ENCODE assay signal across 8 cellular contexts in the genomic region with DNA sequence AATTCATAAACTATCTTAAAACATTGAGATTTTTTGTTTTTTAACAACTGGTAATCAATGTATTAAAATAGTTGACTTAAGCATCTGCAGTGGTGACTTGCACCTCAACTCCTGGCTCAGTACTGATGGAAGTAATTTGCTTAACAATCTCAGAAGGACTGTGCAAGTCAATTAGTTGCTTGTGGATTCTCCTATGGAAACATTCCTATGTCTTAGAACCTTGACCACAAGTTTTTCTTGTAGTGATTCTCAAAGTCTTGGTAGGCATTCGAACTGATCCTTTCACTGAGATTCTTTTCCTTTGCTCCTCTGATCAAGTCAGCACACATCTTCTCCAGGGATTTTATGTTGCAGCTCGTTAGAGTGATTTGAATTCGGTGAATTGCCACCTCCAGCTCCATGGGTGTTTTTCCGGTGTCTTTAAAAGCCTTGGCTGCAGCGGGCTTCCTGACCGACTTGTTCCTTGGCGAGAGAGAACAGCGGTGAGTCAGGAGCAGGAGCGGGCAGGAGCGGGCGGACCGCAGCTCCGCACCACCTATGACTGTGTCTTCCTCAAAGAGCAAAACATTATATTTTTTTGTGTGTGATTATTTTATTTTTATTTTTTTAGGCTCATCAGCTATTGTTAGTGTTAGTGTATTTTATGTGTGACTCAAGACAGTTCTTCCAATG. TPM values are rescaled to one million over a fixed set of nuclear protein-coding genes. Genes with fewer than 3 reads are reported as not detected.
DNase-seq lines count a peak whose midpoint lies in the region; ATAC-seq, FAIRE-seq and TF ChIP-seq lines count a peak whose summit lies in the region.

No MANE protein-coding gene starts in this region.

- H3K9me3 ChIP-seq in T-helper 17 cell (ENCODE audit: control insufficient read depth, low read length, poor library complexity, severe bottlenecking) (no peaks in the 10 kb centered on the region), prostate gland (no peaks in the 10 kb centered on the region), small intestine (ENCODE audit: control insufficient read depth, low read depth) (no peaks in the 10 kb centered on the region)

- WGBS in prostate gland: 32% methylated on average over 13 of the region's 13 CpGs
- WGBS in small intestine, 3 donors: 90 to 94% (median 94%) methylated on average over 13 of the region's 13 CpGs

- TF ChIP-seq POLR2A in prostate gland (IDR thresholded peaks at IDR 0.05): no peak

- no peak for FAIRE-seq in small intestine (lab: Jason Lieb, UNC)

- H3K4me1 ChIP-seq in foreskin keratinocyte: peaks cover 28% of the 10 kb centered on the region
- H3K4me1 ChIP-seq in prostate gland (replicated peaks): peaks cover 4% of the 10 kb centered on the region
- H3K4me1 ChIP-seq in small intestine (ENCODE audit: control insufficient read depth in 2 of 2, insufficient read depth in 1 of 2, low read depth in 1 of 2, low read length in 1 of 2): no peaks in the 10 kb centered on the region

- no peak overlapping the region for H3K4me3 ChIP-seq in prostate gland
- no peak overlapping the region for H3K4me3 ChIP-seq in coronary artery
- H3K4me3 ChIP-seq in small intestine (ENCODE audit: low read depth in 1 of 2, low read length in 2 of 2): no peak overlapping the region

- no peak for TF ChIP-seq CTCF in foreskin keratinocyte (conservative IDR thresholded peaks at IDR 0.05)
- no peak for TF ChIP-seq CTCF in prostate gland (IDR thresholded peaks at IDR 0.05)
- no peak for TF ChIP-seq CTCF in coronary artery (IDR thresholded peaks at IDR 0.05)

- H3K27ac ChIP-seq in foreskin keratinocyte (peak overlapping the region; percentile 72), prostate gland (peak overlapping the region; percentile 40 to 55), coronary artery (peak overlapping the region in 1 of 2 donors; percentile 31), small intestine (ENCODE audit: low read depth in 1 of 2, low read length in 1 of 2) (no peak overlapping the region)

- DNase-seq in H4 (ENCODE audit: low spot score): peak; percentile 66
- no peak for DNase-seq in T-helper 17 cell
- DNase-seq in foreskin keratinocyte: peak; percentile 88 to 91
- peak; percentile 67 for DNase-seq in prostate gland (ENCODE audit: low spot score)
- no peak for DNase-seq in coronary artery (ENCODE audit: low spot score)
- DNase-seq in COR-L47 (lab: John Stamatoyannopoulos, UW): no peak
- DNase-seq in small intestine: no peak
- no peak for DNase-seq in stimulated activated CD4-positive, alpha-beta T cell treated with anti-CD3 and anti-CD28 coated beads, Interleukin-15, amount 100 ng/mL, for 24 hours

- peaks cover 13% of the 10 kb centered on the region for H3K36me3 Mint-ChIP-seq in T-helper 17 cell (ENCODE audit: low read depth)

- no peak overlapping the region for H3K4me3 Mint-ChIP-seq in T-helper 17 cell

- H3K4me1 Mint-ChIP-seq in T-helper 17 cell: peaks cover 5% of the 10 kb centered on the region

- intact Hi-C loops in prostate gland (cut with DNase I): loop anchor here (10.0 kb wide), 1 partner anchor 193 kb away; no protein-coding TSS in a partner anchor

- H3K27ac Mint-ChIP-seq in T-helper 17 cell: peak overlapping the region; percentile 56

- no peaks in the 10 kb centered on the region for H3K27me3 ChIP-seq in foreskin keratinocyte
- H3K27me3 ChIP-seq in prostate gland (replicated peaks; ENCODE audit: insufficient read depth): no peaks in the 10 kb centered on the region
- H3K27me3 ChIP-seq in small intestine (ENCODE audit: control insufficient read depth in 2 of 2, insufficient read depth in 2 of 2, low read length in 2 of 2): no peaks in the 10 kb centered on the region

- no peaks in the 10 kb centered on the region for H3K27me3 Mint-ChIP-seq in T-helper 17 cell

- H3K36me3 ChIP-seq in prostate gland: no peaks in the 10 kb centered on the region
- peaks cover 12 to 29% of the 10 kb centered on the region in 2 donors for H3K36me3 ChIP-seq in small intestine (ENCODE audit: control insufficient read depth in 2 of 2, insufficient read depth in 2 of 2, low read length in 2 of 2)

- ATAC-seq in T-helper 17 cell (no peak), foreskin keratinocyte (peak; percentile 92)

RNA-seq across cellular contexts. Expression of a gene that starts 21.1 kb away (rescaled TPM):
- 19.0 and 21.1 TPM in 2 replicates for total RNA-seq in H4 (2014; rRNA removed; shearing (Covaris generic))
- total RNA-seq in T-helper 17 cell: 10 to 100 TPM; 31.9 to 40.8 TPM
- total RNA-seq in foreskin keratinocyte: 38.2 and 42.0 TPM in 2 replicates
- polyA plus RNA-seq in foreskin keratinocyte: 16.5 and 17.3 TPM in 2 replicates
- total RNA-seq in prostate gland: 10 to 100 TPM; 49.6 to 64.2 TPM
- polyA plus RNA-seq in small intestine: 10 to 100 TPM in 2 of 3 donors, 1 to 10 TPM in 1; 8.1 to 15.2 (median 11.6) TPM

RNA-seq across cellular contexts. Expression of a gene that starts 21.2 kb away (rescaled TPM):
- total RNA-seq in H4 (2014; rRNA removed; shearing (Covaris generic)): 4.0 and 7.4 TPM in 2 replicates
- total RNA-seq in T-helper 17 cell (1 to 10 TPM; 1.4 to 2.0 TPM), foreskin keratinocyte (3.1 and 3.6 TPM in 2 replicates), prostate gland (10 to 100 TPM in 1 of 2 donors, 1 to 10 TPM in 1; 4.7 to 11.7 TPM)
- polyA plus RNA-seq in foreskin keratinocyte (2.7 and 3.0 TPM in 2 replicates), small intestine (1 to 10 TPM; 1.6 to 3.4 (median 2.7) TPM)

Comparison
In these comparisons a context has a peak if more than half of its experiments do, and no peak if none do; other contexts are left out.
1. DNase-seq: peak in H4 (single experiment), foreskin keratinocyte (2 of 2) and prostate gland (single experiment); none in T-helper 17 cell (0 of 3), coronary artery (single experiment), COR-L47 (single experiment), small intestine (single experiment) and stimulated activated CD4-positive, alpha-beta T cell treated with anti-CD3 and anti-CD28 coated beads, Interleukin-15, amount 100 ng/mL, for 24 hours (single experiment).
2. H3K27ac ChIP-seq: peak in foreskin keratinocyte (single experiment) and prostate gland (2 of 2); none in small intestine (0 of 2).